Comparison of ENCODE assay signal across 26 cellular contexts in the genomic region with DNA sequence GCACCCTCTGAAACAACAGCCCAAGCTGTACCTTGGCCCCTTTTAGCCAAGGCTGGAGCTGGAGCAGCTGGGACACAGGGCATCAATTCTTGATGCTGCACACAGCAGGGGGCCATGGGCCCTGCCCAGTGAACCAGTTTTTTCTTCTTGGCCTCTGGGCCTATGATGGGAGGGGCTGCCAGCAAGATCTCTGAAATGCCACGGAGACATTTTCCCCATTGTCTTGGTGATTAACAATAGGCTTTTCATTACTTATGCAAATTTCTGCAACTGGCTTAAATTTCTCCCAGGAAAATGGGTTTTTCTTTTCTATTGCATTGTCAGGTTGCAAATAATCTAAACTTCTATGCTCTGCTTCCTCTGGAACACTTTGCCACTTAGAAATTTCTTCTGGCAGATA. TPM values are rescaled to one million over a fixed set of nuclear protein-coding genes. Genes with fewer than 3 reads are reported as not detected.
"Had no signal": no experiment of that assay in that cellular context is flagged by ENCODE, and none has a peak within 500 bp of the region (broad histone marks: within the 10 kb centered on the region; RNA-seq: fewer than 3 reads in every experiment).

No MANE protein-coding gene starts in this region.

- H3K27me3 Mint-ChIP-seq: activated CD4-positive, alpha-beta memory T cell treated with anti-CD3 and anti-CD28 coated beads for 36 hours; activated CD4-positive, alpha-beta T cell treated with anti-CD3 and anti-CD28 coated beads, Interleukin-2, amount 10 ng/mL, durations not matched to agents 7 days and 5 days; activated naive CD8-positive, alpha-beta T cell; activated T-helper 17 cell treated with anti-CD3 and anti-CD28 coated beads, Interleukin-2, amount 50 U/mL, for 72 hours had no signal

- H3K9me3 Mint-ChIP-seq: activated CD4-positive, alpha-beta T cell treated with anti-CD3 and anti-CD28 coated beads, Interleukin-2, amount 10 ng/mL, durations not matched to agents 7 days and 5 days had no signal

- H3K4me1 Mint-ChIP-seq: activated CD4-positive, alpha-beta T cell treated with anti-CD3 and anti-CD28 coated beads, Interleukin-2, amount 10 ng/mL, durations not matched to agents 7 days and 5 days; activated T-helper 17 cell treated with anti-CD3 and anti-CD28 coated beads, Interleukin-2, amount 50 U/mL, for 72 hours; brain; T-cell had no signal

- H3K36me3 Mint-ChIP-seq: activated CD4-positive, alpha-beta memory T cell treated with anti-CD3 and anti-CD28 coated beads for 36 hours; activated naive CD8-positive, alpha-beta T cell; brain; T-cell had no signal

- H3K4me3 ChIP-seq: PC-9, SK-N-MC had no signal

- DNase-seq: activated CD4-positive, alpha-beta memory T cell treated with anti-CD3 and anti-CD28 coated beads for 36 hours; activated CD4-positive, alpha-beta T cell treated with anti-CD3 and anti-CD28 coated beads, Interleukin-2, amount 10 ng/mL, durations not matched to agents 7 days and 5 days; activated CD4-positive, CD25-positive, alpha-beta regulatory T cell; activated CD8-positive, alpha-beta memory T cell treated with anti-CD3 and anti-CD28 coated beads for 24 hours; activated gamma-delta T cell; activated naive CD4-positive, alpha-beta T cell treated with anti-CD3 and anti-CD28 coated beads for 36 hours; activated T-cell treated with anti-CD3 and anti-CD28 coated beads, Interleukin-2, amount 50 U/mL, for 48 hours; cerebellar nuclear complex; Karpas-422; MM.1S; NCI-H1105; NCI-H1436; NCI-H1694 treated with DMSO at 0.1 percent for 48 hours; NCI-H2029 treated with DMSO at 0.1 percent for 48 hours; NCI-H510A treated with DMSO at 0.1 percent for 48 hours; PC-9; SHP77 treated with DMSO at 0.1 percent for 48 hours; T-cell; T-helper 2 cell; T1000 had no signal

- ATAC-seq: activated T-helper 17 cell treated with anti-CD3 and anti-CD28 coated beads, Interleukin-2, amount 50 U/mL, for 72 hours; T-cell had no signal

- H3K4me2 ChIP-seq: PC-9 had no signal

- H3K27ac ChIP-seq: PC-9, SK-N-MC, VCaP had no signal

- H2AFZ ChIP-seq: PC-9 had no signal

- H3K27ac Mint-ChIP-seq: activated CD4-positive, alpha-beta memory T cell treated with anti-CD3 and anti-CD28 coated beads for 36 hours; activated CD4-positive, alpha-beta T cell treated with anti-CD3 and anti-CD28 coated beads, Interleukin-2, amount 10 ng/mL, durations not matched to agents 7 days and 5 days; activated naive CD4-positive, alpha-beta T cell treated with anti-CD3 and anti-CD28 coated beads for 36 hours; activated naive CD8-positive, alpha-beta T cell; activated T-helper 17 cell treated with anti-CD3 and anti-CD28 coated beads, Interleukin-2, amount 50 U/mL, for 72 hours; brain; T-cell had no signal

- H3K4me3 Mint-ChIP-seq: activated CD4-positive, alpha-beta memory T cell treated with anti-CD3 and anti-CD28 coated beads for 36 hours; activated CD4-positive, alpha-beta T cell treated with anti-CD3 and anti-CD28 coated beads, Interleukin-2, amount 10 ng/mL, durations not matched to agents 7 days and 5 days; activated naive CD4-positive, alpha-beta T cell treated with anti-CD3 and anti-CD28 coated beads for 36 hours; activated naive CD8-positive, alpha-beta T cell; activated T-helper 17 cell treated with anti-CD3 and anti-CD28 coated beads, Interleukin-2, amount 50 U/mL, for 72 hours; brain; T-cell had no signal

RNA-seq across cellular contexts. Expression of a gene that starts 49.1 kb away (rescaled TPM):
- total RNA-seq: activated CD4-positive, alpha-beta memory T cell treated with anti-CD3 and anti-CD28 coated beads for 36 hours; activated CD4-positive, alpha-beta T cell treated with anti-CD3 and anti-CD28 coated beads, Interleukin-2, amount 10 ng/mL, durations not matched to agents 7 days and 5 days; activated naive CD4-positive, alpha-beta T cell treated with anti-CD3 and anti-CD28 coated beads for 36 hours; activated T-helper 17 cell treated with anti-CD3 and anti-CD28 coated beads, Interleukin-2, amount 50 U/mL, for 72 hours; astrocyte; T-cell had no signal

RNA-seq across cellular contexts. Expression of a gene that starts 54.1 kb away (rescaled TPM):
- total RNA-seq: activated CD4-positive, alpha-beta memory T cell treated with anti-CD3 and anti-CD28 coated beads for 36 hours; activated CD4-positive, alpha-beta T cell treated with anti-CD3 and anti-CD28 coated beads, Interleukin-2, amount 10 ng/mL, durations not matched to agents 7 days and 5 days; activated naive CD4-positive, alpha-beta T cell treated with anti-CD3 and anti-CD28 coated beads for 36 hours; activated T-helper 17 cell treated with anti-CD3 and anti-CD28 coated beads, Interleukin-2, amount 50 U/mL, for 72 hours; astrocyte; T-cell had no signal

RNA-seq across cellular contexts. Expression of a gene that starts 59.9 kb away (rescaled TPM):
- total RNA-seq: activated CD4-positive, alpha-beta memory T cell treated with anti-CD3 and anti-CD28 coated beads for 36 hours; activated CD4-positive, alpha-beta T cell treated with anti-CD3 and anti-CD28 coated beads, Interleukin-2, amount 10 ng/mL, durations not matched to agents 7 days and 5 days; activated naive CD4-positive, alpha-beta T cell treated with anti-CD3 and anti-CD28 coated beads for 36 hours; activated T-helper 17 cell treated with anti-CD3 and anti-CD28 coated beads, Interleukin-2, amount 50 U/mL, for 72 hours; astrocyte; T-cell had no signal
